Comparison of ENCODE assay signal across 25 cellular contexts in genomic region chr14:61839452-61839851, GRCh38. TPM values are rescaled to one million over a fixed set of nuclear protein-coding genes. Genes with fewer than 3 reads are reported as not detected.
DNase-seq lines count a peak whose midpoint lies in the region; ATAC-seq and TF ChIP-seq lines count a peak whose summit lies in the region.
"Had no signal": no experiment of that assay in that cellular context is flagged by ENCODE, and none has a peak within 500 bp of the region (broad histone marks: within the 10 kb centered on the region; RNA-seq: fewer than 3 reads in every experiment).

No MANE protein-coding gene starts in this region.

- no peak for DNase-seq in Right ventricle myocardium superior
- DNase-seq in cardiac septum (ENCODE audit: low spot score), result no peak
- peak; percentile 23 for DNase-seq in astrocyte of the cerebellum (ENCODE audit: low read depth)
- peak; percentile 18 to 36 for DNase-seq in foreskin fibroblast
- DNase-seq in progenitor cell of endocrine pancreas (ENCODE audit: low spot score, unreplicated experiment), result no peak
- DNase-seq in NCI-H2107 (lab: John Stamatoyannopoulos, UW), result no peak
- no peak for DNase-seq in NCI-H510A treated with DMSO at 0.1 percent for 48 hours (lab: John Stamatoyannopoulos, UW)
- DNase-seq: 8988T; activated B cell treated with CpG ODN at 0.5 μM for 24 hours; activated CD8-positive, alpha-beta memory T cell treated with anti-CD3 and anti-CD28 coated beads for 24 hours; activated naive CD8-positive, alpha-beta T cell treated with anti-CD3 and anti-CD28 coated beads for 36 hours; effector memory CD4-positive, alpha-beta T cell; NCI-H1048; NCI-H2081; NCI-H524; posterior cingulate gyrus; SJCRH30; stimulated activated CD8-positive, alpha-beta memory T cell treated with anti-CD3 and anti-CD28 coated beads, Interleukin-4, amount 100 ng/mL, for 48 hours had no signal

- ATAC-seq in Right ventricle myocardium superior (ENCODE audit: poor library complexity), result peak; percentile 34
- ATAC-seq in HG02973 (IDR thresholded peaks at IDR 0.05; ENCODE audit: unreplicated experiment), result no peak
- ATAC-seq: GM23338, K562 had no signal

- H3K4me3 ChIP-seq in astrocyte of the cerebellum (ENCODE audit: low read depth, low read length), result no peak overlapping the region
- no peak overlapping the region for H3K4me3 ChIP-seq in foreskin fibroblast (ENCODE audit: low read depth in 1 of 2, low read length in 2 of 2)
- H3K4me3 ChIP-seq: BLaER1 treated with 17β-estradiol and CSF1 and Interleukin-3, amounts not matched to agents 10 nM and 100 nM; GM23338; K562; SJCRH30 had no signal

- in situ Hi-C loops in astrocyte of the cerebellum (cut with HindIII; ENCODE audit: low sequenced_read_pairs), result no loop called here

- H3K4me1 Mint-ChIP-seq in progenitor cell of endocrine pancreas (ENCODE audit: low read depth), result no peaks in the 10 kb centered on the region
- H3K4me1 Mint-ChIP-seq: central memory CD8-positive, alpha-beta T cell had no signal

- no peaks in the 10 kb centered on the region for H3K36me3 Mint-ChIP-seq in progenitor cell of endocrine pancreas (ENCODE audit: insufficient read depth)
- H3K36me3 Mint-ChIP-seq: activated naive CD8-positive, alpha-beta T cell treated with anti-CD3 and anti-CD28 coated beads for 36 hours had no signal

- peaks cover 20% of the 10 kb centered on the region for H3K27me3 Mint-ChIP-seq in progenitor cell of endocrine pancreas

- H3K4me3 Mint-ChIP-seq in progenitor cell of endocrine pancreas (ENCODE audit: low read depth), result no peak overlapping the region
- H3K4me3 Mint-ChIP-seq: activated B cell treated with CpG ODN at 0.5 μM for 24 hours; activated naive CD8-positive, alpha-beta T cell treated with anti-CD3 and anti-CD28 coated beads for 36 hours; central memory CD8-positive, alpha-beta T cell; GM23338; nephron; T-helper 1 cell treated with Interleukin-12 subunit alpha and Interleukin-12 subunit beta and Interleukin-4 antibody, amounts not matched to agents 30 μg/mL and 1 μg/mL, for 36 hours had no signal

- no peak overlapping the region for H3K27ac Mint-ChIP-seq in progenitor cell of endocrine pancreas
- H3K27ac Mint-ChIP-seq: activated B cell treated with CpG ODN at 0.5 μM for 24 hours; activated naive CD8-positive, alpha-beta T cell treated with anti-CD3 and anti-CD28 coated beads for 36 hours; GM23338; T-helper 1 cell treated with Interleukin-12 subunit alpha and Interleukin-12 subunit beta and Interleukin-4 antibody, amounts not matched to agents 30 μg/mL and 1 μg/mL, for 36 hours had no signal

- intact Hi-C loops in Right ventricle myocardium superior (cut with DNase I) (loop anchor here (10.0 kb wide), 1 partner anchor 545 kb away; no protein-coding TSS in a partner anchor), cardiac septum (cut with DNase I) (loop anchor here (5.0 kb wide), 1 partner anchor 542 kb away; no protein-coding TSS in a partner anchor)

- H3K9me3 Mint-ChIP-seq in progenitor cell of endocrine pancreas (ENCODE audit: low read depth), result no peaks in the 10 kb centered on the region
- H3K9me3 Mint-ChIP-seq: activated B cell treated with CpG ODN at 0.5 μM for 24 hours; activated naive CD8-positive, alpha-beta T cell treated with anti-CD3 and anti-CD28 coated beads for 36 hours; central memory CD8-positive, alpha-beta T cell; GM23338 had no signal

- no peak for TF ChIP-seq CTCF in astrocyte of the cerebellum (IDR thresholded peaks at IDR 0.05; ENCODE audit: low read depth, low read length, missing control alignments)
- TF ChIP-seq CTCF in foreskin fibroblast (IDR thresholded peaks at IDR 0.05; ENCODE audit: low read depth, low read length), result no peak
- TF ChIP-seq CTCF in progenitor cell of endocrine pancreas (IDR thresholded peaks at IDR 0.05; ENCODE audit: unreplicated experiment), result no peak

RNA-seq across cellular contexts. Expression of gene SYT16, which starts 26.9 kb away (rescaled TPM):
- total RNA-seq in Right ventricle myocardium superior (not detected), cardiac septum (0.73 TPM), progenitor cell of endocrine pancreas (1.1 and 1.5 TPM in 2 replicates)
- total RNA-seq: SJCRH30 had no signal

Comparison
In these comparisons a context has a peak if more than half of its experiments do, and no peak if none do; other contexts are left out.
1. DNase-seq: peak in astrocyte of the cerebellum (single experiment) and foreskin fibroblast (2 of 2); none in Right ventricle myocardium superior (single experiment), cardiac septum (single experiment), progenitor cell of endocrine pancreas (single experiment), NCI-H2107 (single experiment) and NCI-H510A treated with DMSO at 0.1 percent for 48 hours (single experiment).